ENCODE assay signal across 16 cellular contexts in the genomic region with DNA sequence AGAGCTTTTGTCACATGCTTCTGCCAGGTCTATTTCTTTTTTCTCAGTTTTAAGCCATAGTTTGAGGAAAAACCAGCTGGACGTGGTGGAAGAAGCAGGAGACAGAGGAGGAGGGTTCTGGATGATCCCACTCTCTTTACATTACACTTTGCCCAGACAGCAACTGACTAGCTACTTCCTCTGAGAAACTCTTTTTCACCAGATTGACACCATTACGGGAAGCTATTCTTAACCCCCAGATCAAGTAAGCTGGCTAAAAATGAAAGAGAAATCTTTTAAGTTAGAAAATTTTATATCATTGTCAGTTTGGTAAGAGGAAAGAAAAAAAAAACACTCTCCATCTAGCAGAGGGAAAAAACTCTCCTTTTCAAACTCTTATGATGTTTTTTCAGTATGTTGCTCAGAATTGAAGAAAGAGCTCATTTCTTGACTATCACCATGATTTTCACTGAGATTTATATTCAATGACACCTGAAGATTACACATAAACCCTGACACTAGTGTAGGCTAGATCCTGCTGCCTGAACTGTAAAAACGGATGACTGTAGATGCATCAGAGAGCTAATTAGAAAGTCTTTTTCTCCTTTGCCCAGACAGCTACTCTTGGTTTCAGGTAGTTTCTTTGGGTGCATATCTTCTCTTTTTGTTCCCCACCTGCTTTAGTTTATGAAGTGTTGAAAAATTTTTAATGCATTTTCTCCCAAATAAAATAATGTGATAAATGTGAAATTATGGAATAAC.
A peak's percentile ranks its signal among the peaks of the same experiment; 100 is the strongest.
DNase-seq lines count a peak whose midpoint lies in the region; ATAC-seq and TF ChIP-seq lines count a peak whose summit lies in the region.
"Had no signal": no experiment of that assay in that cellular context is flagged by ENCODE, and none has a peak within 500 bp of the region (broad histone marks: within the 10 kb centered on the region; RNA-seq: fewer than 3 reads in every experiment).

No MANE protein-coding gene starts in this region.

- no peak overlapping the region for H3K4me2 ChIP-seq in Karpas-422 (ENCODE audit: low read depth, low read length, poor library complexity, severe bottlenecking)
- H3K4me2 ChIP-seq: hepatocyte had no signal

- no peaks in the 10 kb centered on the region for H3K4me1 ChIP-seq in Karpas-422 (ENCODE audit: low read length)
- H3K4me1 ChIP-seq: tibial nerve had no signal

- H3K9me3 ChIP-seq in Karpas-422 (ENCODE audit: low read length), result peaks cover 5% of the 10 kb centered on the region; the same call in 1 of the 2 replicates
- H3K9me3 ChIP-seq: tibial nerve had no signal

- ATAC-seq in GM21360 (IDR thresholded peaks at IDR 0.05; ENCODE audit: unreplicated experiment) (peak; percentile 58), HG02852 (IDR thresholded peaks at IDR 0.05; ENCODE audit: unreplicated experiment) (peak; percentile 67)

- H3K79me2 ChIP-seq in Karpas-422 (ENCODE audit: low read length), result no peaks in the 10 kb centered on the region
- H3K79me2 ChIP-seq: hepatocyte had no signal

- H3K9me2 ChIP-seq in Karpas-422 (replicated peaks; ENCODE audit: insufficient read depth, low read length), result no peaks in the 10 kb centered on the region

- no peak overlapping the region for H3K4me3 ChIP-seq in GM06990 (replicated peaks; ENCODE audit: low read depth, low read length)
- no peak overlapping the region for H3K4me3 ChIP-seq in Karpas-422 (ENCODE audit: low read length)
- H3K4me3 ChIP-seq: hepatocyte, tibial nerve had no signal

- no peak for TF ChIP-seq CTCF in GM06990 (IDR thresholded peaks at IDR 0.05; ENCODE audit: insufficient read depth, low read length, poor library complexity, severe bottlenecking)

- H3K9ac ChIP-seq in Karpas-422 (ENCODE audit: low read length), result no peak overlapping the region

- H3K36me3 ChIP-seq in GM06990 (ENCODE audit: control insufficient read depth, insufficient read depth, low read length) (no peaks in the 10 kb centered on the region), Karpas-422 (ENCODE audit: insufficient read depth, low read length) (no peaks in the 10 kb centered on the region)
- H3K36me3 ChIP-seq: tibial nerve had no signal

- H4K20me1 ChIP-seq in Karpas-422 (ENCODE audit: insufficient read depth, low read depth, low read length), result no peaks in the 10 kb centered on the region

- H3K27ac ChIP-seq in Karpas-422 (ENCODE audit: low read length), result no peak overlapping the region
- H3K27ac ChIP-seq: C4-2B, hepatocyte, tibial nerve had no signal

- no peak overlapping the region for H2AFZ ChIP-seq in Karpas-422 (ENCODE audit: low read length)
- H2AFZ ChIP-seq: hepatocyte had no signal

- H3K27me3 ChIP-seq in GM06990 (replicated peaks; ENCODE audit: control insufficient read depth, insufficient read depth, low read length) (no peaks in the 10 kb centered on the region), Karpas-422 (ENCODE audit: low read length) (no peaks in the 10 kb centered on the region)
- H3K27me3 ChIP-seq: hepatocyte, tibial nerve had no signal

- DNase-seq in GM06990 (ENCODE audit: extremely low read depth, insufficient read length) (peak; percentile 49), MV-4-11 (lab: John Stamatoyannopoulos, UW) (peak; percentile 25), CD1c-positive myeloid dendritic cell (ENCODE audit: extremely low spot score) (no peak), NOMO-1 treated with DMSO at 0.1 percent for 48 hours (lab: John Stamatoyannopoulos, UW; ENCODE audit: unreplicated experiment) (no peak), Karpas-422 (no peak)
- no peak for DNase-seq in activated effector memory CD4-positive, alpha-beta T cell treated with anti-CD3 and anti-CD28 coated beads, Interleukin-2, amount 50 U/mL, for 16 hours
- DNase-seq: 8988T; activated CD4-positive, alpha-beta T cell treated with anti-CD3 and anti-CD28 coated beads, Interleukin-2, amount 50 U/mL, for 1 hour; DMS53; NCI-H1436 treated with DMSO at 0.1 percent for 48 hours; stimulated activated CD4-positive, alpha-beta T cell treated with anti-CD3 and anti-CD28 coated beads, Interleukin-4, amount 100 ng/mL, for 4 hours had no signal

Comparison
In these comparisons a context has a peak if more than half of its experiments do, and no peak if none do; other contexts are left out.
1. DNase-seq: peak in GM06990 (single experiment) and MV-4-11 (single experiment); none in CD1c-positive myeloid dendritic cell (single experiment), activated effector memory CD4-positive, alpha-beta T cell treated with anti-CD3 and anti-CD28 coated beads, Interleukin-2, amount 50 U/mL, for 16 hours (single experiment), NOMO-1 treated with DMSO at 0.1 percent for 48 hours (single experiment) and Karpas-422 (single experiment).